ENCODE assay signal across 1 cellular context in genomic region chr16:20642833-20643232, GRCh38. TPM values are rescaled to one million over a fixed set of nuclear protein-coding genes. Genes with fewer than 3 reads are reported as not detected.
"Had no signal": no experiment of that assay in that cellular context is flagged by ENCODE, and none has a peak within 500 bp of the region (broad histone marks: within the 10 kb centered on the region; RNA-seq: fewer than 3 reads in every experiment).

No MANE protein-coding gene starts in this region.

RNA-seq across cellular contexts. Expression of gene ACSM1, which starts 54.6 kb away (rescaled TPM):
- total RNA-seq: temporal lobe had no signal
